Comparison of ENCODE assay signal across 9 cellular contexts in genomic region chr7:26156454-26157365, GRCh38. TPM values are rescaled to one million over a fixed set of nuclear protein-coding genes. Genes with fewer than 3 reads are reported as not detected.
DNase-seq lines count a peak whose midpoint lies in the region; ATAC-seq lines count a peak whose summit lies in the region.
"Had no signal": no experiment of that assay in that cellular context is flagged by ENCODE, and none has a peak within 500 bp of the region (broad histone marks: within the 10 kb centered on the region; RNA-seq: fewer than 3 reads in every experiment).

No MANE protein-coding gene starts in this region.

- H3K27ac Mint-ChIP-seq in activated T-cell treated with anti-CD3 and anti-CD28 coated beads, Interleukin-2, amount 50 U/mL, for 24 hours = peak overlapping the region; percentile 97

- peak overlapping the region; percentile 89 for H3K4me3 Mint-ChIP-seq in activated T-cell treated with anti-CD3 and anti-CD28 coated beads, Interleukin-2, amount 50 U/mL, for 24 hours

- H3K4me1 Mint-ChIP-seq in activated T-cell treated with anti-CD3 and anti-CD28 coated beads, Interleukin-2, amount 50 U/mL, for 24 hours (ENCODE audit: low read depth) = peaks cover 79% of the 10 kb centered on the region

- DNase-seq in A172 (ENCODE audit: low spot score) (peak; percentile 97), NCI-H2196 (lab: John Stamatoyannopoulos, UW; ENCODE audit: unreplicated experiment) (peak; percentile 34), islet precursor cell (peak; percentile 70), stromal cell of bone marrow (ENCODE audit: low read depth) (peak; percentile 50), inferior parietal cortex (ENCODE audit: extremely low spot score) (no peak), NCI-H2029 (lab: John Stamatoyannopoulos, UW) (no peak)
- peak; percentile 56 for DNase-seq in activated T-cell treated with anti-CD3 and anti-CD28 coated beads, Interleukin-2, amount 50 U/mL, for 24 hours
- DNase-seq: heart left ventricle had no signal

- ATAC-seq in GM18907 (IDR thresholded peaks at IDR 0.05; ENCODE audit: unreplicated experiment) = peak; percentile 33

- H3K36me3 Mint-ChIP-seq in activated T-cell treated with anti-CD3 and anti-CD28 coated beads, Interleukin-2, amount 50 U/mL, for 24 hours (ENCODE audit: low read depth) = peaks cover 62% of the 10 kb centered on the region

- H3K27me3 Mint-ChIP-seq in activated T-cell treated with anti-CD3 and anti-CD28 coated beads, Interleukin-2, amount 50 U/mL, for 24 hours = no peaks in the 10 kb centered on the region

- peaks cover 3% of the 10 kb centered on the region for H3K9me3 Mint-ChIP-seq in activated T-cell treated with anti-CD3 and anti-CD28 coated beads, Interleukin-2, amount 50 U/mL, for 24 hours

RNA-seq across cellular contexts. Expression of gene NFE2L3, which starts 4.7 kb away (rescaled TPM):
- 104 and 110 TPM in 2 replicates for total RNA-seq in A172 (2014; rRNA removed; shearing (Covaris generic))

RNA-seq across cellular contexts. Expression of gene HNRNPA2B1, which starts 43.8 kb away (rescaled TPM):
- 257 and 324 TPM in 2 replicates for total RNA-seq in A172 (2014; rRNA removed; shearing (Covaris generic))

RNA-seq across cellular contexts. Expression of gene CBX3, which starts 44.8 kb away (rescaled TPM):
- total RNA-seq in A172 (2014; rRNA removed; shearing (Covaris generic)) = 529 and 544 TPM in 2 replicates

Comparison
In these comparisons a context has a peak if more than half of its experiments do, and no peak if none do; other contexts are left out.
1. DNase-seq: peak in A172 (single experiment), NCI-H2196 (single experiment), activated T-cell treated with anti-CD3 and anti-CD28 coated beads, Interleukin-2, amount 50 U/mL, for 24 hours (single experiment), islet precursor cell (single experiment) and stromal cell of bone marrow (single experiment); none in inferior parietal cortex (single experiment) and NCI-H2029 (single experiment).